Comparison of ENCODE assay signal across 1 cellular context in genomic region chr17:1724351-1724868, GRCh38.
TF ChIP-seq lines count a peak whose summit lies in the region.

TSS of gene WDR81 (plus strand) at chr17:1724704. CDS start at chr17:1724960, 256 bp downstream.

TF ChIP-seq in A549, 52 proteins besides CTCF, POLR2A, EP300 and RAD21 (continued from another document):
- no peak for TF ChIP-seq HMGXB4 (CRISPR knock-in tag; IDR thresholded peaks at IDR 0.05; ENCODE audit: borderline replicate concordance)
- no peak for TF ChIP-seq ZC3H11A (IDR thresholded peaks at IDR 0.05)
- TF ChIP-seq PBX3 (IDR thresholded peaks at IDR 0.05): no peak; the same call in 1 of the 2 replicates
- TF ChIP-seq CBX8 (IDR thresholded peaks at IDR 0.05): no peak
- TF ChIP-seq ESRRA (IDR thresholded peaks at IDR 0.05; ENCODE audit: borderline replicate concordance, low read length): no peak
- TF ChIP-seq SMC3 (IDR thresholded peaks at IDR 0.05): peak; percentile 18; the same call in 1 of the 3 replicates
- 0 out of 2 replicates have a peak, but pooled peaks have one; percentile 36 for TF ChIP-seq ZSCAN20 (CRISPR knock-in tag; IDR thresholded peaks at IDR 0.05)
- no peak for TF ChIP-seq HOXA7 (CRISPR knock-in tag; IDR thresholded peaks at IDR 0.05)
- TF ChIP-seq RNF2 (IDR thresholded peaks at IDR 0.05; ENCODE audit: borderline replicate concordance, low read depth): no peak
- TF ChIP-seq SREBF2 (IDR thresholded peaks at IDR 0.05): no peak
- TF ChIP-seq ZFP36 (IDR thresholded peaks at IDR 0.05; ENCODE audit: borderline replicate concordance, partially characterized antibody): no peak
- TF ChIP-seq ZNF302 (CRISPR knock-in tag; IDR thresholded peaks at IDR 0.05): no peak
- peak; percentile 75 to 91 for TF ChIP-seq JUN (IDR thresholded peaks at IDR 0.05)
- TF ChIP-seq TFCP2L1 (CRISPR knock-in tag; IDR thresholded peaks at IDR 0.05): no peak; the same call in 1 of the 2 replicates
- 0 out of 2 replicates have a peak, but pooled peaks have one; percentile 49 for TF ChIP-seq PHF8 (IDR thresholded peaks at IDR 0.05; ENCODE audit: borderline replicate concordance, low read depth)
- TF ChIP-seq USF2 (IDR thresholded peaks at IDR 0.05): peak; percentile 99
- TF ChIP-seq NFE2L2 (conservative IDR thresholded peaks at IDR 0.05; ENCODE audit: low read length): no peak
- no peak for TF ChIP-seq ELK1 (IDR thresholded peaks at IDR 0.05; ENCODE audit: low read depth, low read length)
- no peak for TF ChIP-seq CBX2 (IDR thresholded peaks at IDR 0.05; ENCODE audit: borderline replicate concordance, low read depth)
- TF ChIP-seq MAZ (IDR thresholded peaks at IDR 0.05; ENCODE audit: borderline replicate concordance, low read depth, low read length): no peak
- peak; percentile 66 for TF ChIP-seq BHLHE40 (IDR thresholded peaks at IDR 0.05; ENCODE audit: low read depth, low read length)
- TF ChIP-seq RFX5 (IDR thresholded peaks at IDR 0.05): no peak
